In the genomic region with DNA sequence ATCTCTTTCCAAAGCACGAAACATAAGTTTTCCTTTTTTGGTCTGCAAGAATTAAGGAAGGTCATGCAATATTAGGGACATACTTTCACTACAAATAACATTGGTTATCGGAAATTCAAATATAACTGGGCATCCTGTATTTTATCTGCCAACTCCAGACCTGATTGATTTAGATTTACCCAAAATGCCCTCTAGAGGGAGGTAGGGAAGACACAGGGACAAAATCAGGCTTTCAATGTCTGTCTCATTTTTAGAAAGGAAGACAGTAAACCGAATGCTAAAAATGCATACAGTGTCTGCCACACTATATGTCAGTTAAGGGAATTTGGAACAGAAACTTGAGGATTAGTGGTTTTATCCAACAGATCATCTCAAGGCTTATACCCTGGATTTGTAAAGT, we compare ENCODE assay signal across 8 cellular contexts.
DNase-seq lines count a peak whose midpoint lies in the region; ATAC-seq and TF ChIP-seq lines count a peak whose summit lies in the region.

No MANE protein-coding gene starts in this region.

- H3K36me3 ChIP-seq in left ventricle myocardium inferior: no peaks in the 10 kb centered on the region
- H3K36me3 ChIP-seq in OCI-LY7 (ENCODE audit: insufficient read depth, low read length): no peaks in the 10 kb centered on the region
- no peaks in the 10 kb centered on the region for H3K36me3 ChIP-seq in thyroid gland

- TF ChIP-seq CTCF in left ventricle myocardium inferior (IDR thresholded peaks at IDR 0.05; ENCODE audit: borderline replicate concordance) (peak; percentile 45), OCI-LY7 (conservative IDR thresholded peaks at IDR 0.05; ENCODE audit: low read length) (peak; percentile 81), thyroid gland (IDR thresholded peaks at IDR 0.05) (peak in 3 of 6 experiments; percentile 42 to 46 (median 43))

- H3K79me2 ChIP-seq in OCI-LY7 (ENCODE audit: insufficient read depth, low read depth, low read length): no peaks in the 10 kb centered on the region

- 87 to 92% methylated on average over 3 of the region's 3 CpGs for WGBS in thyroid gland, 2 donors

- no peaks in the 10 kb centered on the region for H3K9me3 ChIP-seq in left ventricle myocardium inferior (replicated peaks)
- H3K9me3 ChIP-seq in OCI-LY7 (ENCODE audit: low read length): no peaks in the 10 kb centered on the region
- H3K9me3 ChIP-seq in thyroid gland: no peaks in the 10 kb centered on the region

- H3K4me3 ChIP-seq in left ventricle myocardium inferior (no peak overlapping the region), OCI-LY7 (ENCODE audit: low read depth, low read length, poor library complexity, severe bottlenecking) (no peak overlapping the region), thyroid gland (replicated peaks in 1 of 3) (no peak overlapping the region)

- intact Hi-C loops in left ventricle myocardium inferior (cut with micrococcal nuclease) (no loop called here), left cardiac atrium (cut with DNase I) (no loop called here), OCI-LY7 (cut with micrococcal nuclease; ENCODE audit: unreplicated experiment) (loop anchor here (5.0 kb wide), 1 partner anchor 153 kb away; no protein-coding TSS in a partner anchor), thyroid gland (cut with DNase I) (no loop called here)

- BruUV-seq in OCI-LY7 (replicated peaks; lab: Mats Ljungman, UMichigan): no TSS peak

- no peak overlapping the region for H3K4me2 ChIP-seq in OCI-LY7 (ENCODE audit: low read length)

- no peak for TF ChIP-seq POLR2A in thyroid gland (IDR thresholded peaks at IDR 0.05)

- no peak overlapping the region for H3K27ac ChIP-seq in left ventricle myocardium inferior (replicated peaks)
- no peak overlapping the region for H3K27ac ChIP-seq in OCI-LY7 (ENCODE audit: low read depth, low read length, poor library complexity, severe bottlenecking)
- no peak overlapping the region for H3K27ac ChIP-seq in thyroid gland

- no peaks in the 10 kb centered on the region for H3K9me2 ChIP-seq in OCI-LY7 (ENCODE audit: insufficient read depth, low read length)

- H3K4me1 ChIP-seq in left ventricle myocardium inferior: peaks cover 8% of the 10 kb centered on the region
- no peaks in the 10 kb centered on the region for H3K4me1 ChIP-seq in OCI-LY7 (ENCODE audit: insufficient read depth, low read length, poor library complexity, severe bottlenecking)
- no peaks in the 10 kb centered on the region for H3K4me1 ChIP-seq in thyroid gland

- POLR2A ChIA-PET in OCI-LY7 (lab: Charles Lee): no interaction called here

- CTCF ChIA-PET in OCI-LY7 (lab: Charles Lee; ENCODE audit: unreplicated experiment): no interaction called here

- no peak for ATAC-seq in left cardiac atrium
- no peak for ATAC-seq in HG03095 (IDR thresholded peaks at IDR 0.05; ENCODE audit: unreplicated experiment)
- no peak for ATAC-seq in HG03460 (IDR thresholded peaks at IDR 0.05; ENCODE audit: unreplicated experiment)

- DNase-seq in left ventricle myocardium inferior: no peak
- no peak for DNase-seq in left cardiac atrium
- peak; percentile 25 for DNase-seq in OCI-LY7 (ENCODE audit: low spot score)
- peak; percentile 10 for DNase-seq in fibroblast of gingiva (ENCODE audit: low read depth)
- no peak for DNase-seq in stimulated activated CD4-positive, alpha-beta T cell treated with anti-CD3 and anti-CD28 coated beads, Interleukin-2, amount 100 ng/mL, for 48 hours
- no peak for DNase-seq in thyroid gland

- H4K20me1 ChIP-seq in OCI-LY7 (ENCODE audit: insufficient read depth, low read length): no peaks in the 10 kb centered on the region

- no peak overlapping the region for H2AFZ ChIP-seq in OCI-LY7 (ENCODE audit: low read length)

- H3K27me3 ChIP-seq in left ventricle myocardium inferior (ENCODE audit: low read depth) (no peaks in the 10 kb centered on the region), thyroid gland (no peaks in the 10 kb centered on the region)

Comparison
In these comparisons a context has a peak if more than half of its experiments do, and no peak if none do; other contexts are left out.
1. DNase-seq: peak in OCI-LY7 (single experiment) and fibroblast of gingiva (single experiment); none in left ventricle myocardium inferior (single experiment), left cardiac atrium (single experiment), stimulated activated CD4-positive, alpha-beta T cell treated with anti-CD3 and anti-CD28 coated beads, Interleukin-2, amount 100 ng/mL, for 48 hours (0 of 2) and thyroid gland (0 of 2).